ENCODE assay signal across 8 cellular contexts in the genomic region with DNA sequence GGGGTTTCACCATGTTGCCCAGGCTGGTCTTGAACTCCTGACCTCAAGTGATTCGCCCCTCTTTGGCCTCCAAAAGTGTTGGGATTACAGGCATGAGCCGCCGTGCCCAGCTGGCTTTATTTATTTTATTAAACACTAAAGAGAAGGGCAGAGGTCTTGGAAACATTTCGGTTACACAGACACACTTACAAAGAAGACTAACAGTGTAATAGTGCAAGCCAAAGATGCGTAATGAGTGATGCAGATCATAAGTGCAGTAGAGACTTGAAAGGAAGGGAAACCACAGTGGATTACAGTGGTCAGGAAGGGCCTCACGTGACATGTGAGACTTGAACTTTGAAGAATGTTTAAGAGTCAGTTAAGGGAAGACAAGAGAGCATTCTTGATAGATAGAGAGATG. TPM values are rescaled to one million over a fixed set of nuclear protein-coding genes. Genes with fewer than 3 reads are reported as not detected.
DNase-seq lines count a peak whose midpoint lies in the region; ATAC-seq and TF ChIP-seq lines count a peak whose summit lies in the region.

No MANE protein-coding gene starts in this region.

- ATAC-seq in GM19463 (IDR thresholded peaks at IDR 0.05; ENCODE audit: unreplicated experiment) (peak; percentile 82), memory B cell (ENCODE audit: low read depth) (peak; percentile 97), GM23338 (no peak)

- no peaks in the 10 kb centered on the region for H3K9me3 ChIP-seq in MG63
- H3K9me3 ChIP-seq in BE2C = no peaks in the 10 kb centered on the region

- H3K9me3 Mint-ChIP-seq in memory B cell (no peaks in the 10 kb centered on the region), GM23338 (peaks cover 3% of the 10 kb centered on the region; the same call in 1 of the 3 replicates)

- H3K4me3 ChIP-seq in MG63 (no peak overlapping the region), BE2C (ENCODE audit: low read depth, low read length) (no peak overlapping the region), GM23338 (no peak overlapping the region)

- H3K9me2 ChIP-seq in GM23338 (ENCODE audit: insufficient read depth) = no peaks in the 10 kb centered on the region

- no peak overlapping the region for H3K4me3 Mint-ChIP-seq in memory B cell
- H3K4me3 Mint-ChIP-seq in GM23338 = no peak overlapping the region

- H3K4me2 ChIP-seq in GM23338 = no peak overlapping the region

- no peaks in the 10 kb centered on the region for H3K36me3 Mint-ChIP-seq in memory B cell
- no peaks in the 10 kb centered on the region for H3K36me3 Mint-ChIP-seq in GM23338 (ENCODE audit: low read depth)

- H3K4me1 ChIP-seq in BE2C = no peaks in the 10 kb centered on the region
- H3K4me1 ChIP-seq in GM23338 (ENCODE audit: insufficient read depth) = no peaks in the 10 kb centered on the region

- TF ChIP-seq CTCF in BE2C (IDR thresholded peaks at IDR 0.05; ENCODE audit: low read depth, low read length) (no peak), GM13977 (IDR thresholded peaks at IDR 0.05; ENCODE audit: extremely low read depth, insufficient read depth, missing control alignments) (no peak), GM23338 (conservative IDR thresholded peaks at IDR 0.05; ENCODE audit: low read depth in 2 of 2) (no peak)

- H3K4me1 Mint-ChIP-seq in memory B cell (peaks cover 4% of the 10 kb centered on the region), GM23338 (no peaks in the 10 kb centered on the region)

- DNase-seq in A172 (ENCODE audit: low spot score) = peak; percentile 87
- peak; percentile 70 for DNase-seq in MG63
- peak; percentile 49 for DNase-seq in activated T-cell treated with anti-CD3 and anti-CD28 coated beads for 4 hours
- DNase-seq in memory B cell (ENCODE audit: low spot score in 2 of 2) = no peak
- DNase-seq in BE2C = no peak
- no peak for DNase-seq in GM13977 (ENCODE audit: low spot score)
- DNase-seq in GM23338 (ENCODE audit: low spot score) = no peak

- in situ Hi-C loops in GM13977 (cut with MboI; ENCODE audit: low pct_unique_long_range_greater_than_20kb, low sequenced_read_pairs, unreplicated experiment) = no loop called here

- H3K27me3 ChIP-seq in MG63 = no peaks in the 10 kb centered on the region
- no peaks in the 10 kb centered on the region for H3K27me3 ChIP-seq in BE2C
- no peaks in the 10 kb centered on the region for H3K27me3 ChIP-seq in GM23338 (ENCODE audit: insufficient read depth)

- no peak overlapping the region for H2AFZ ChIP-seq in GM23338

- no peaks in the 10 kb centered on the region for H3K79me2 ChIP-seq in GM23338 (replicated peaks; ENCODE audit: insufficient read depth)

- H3K27ac ChIP-seq in GM23338 (ENCODE audit: low read depth) = no peak overlapping the region

- H4K20me1 ChIP-seq in GM23338 (replicated peaks; ENCODE audit: insufficient read depth) = no peaks in the 10 kb centered on the region

- H3K27me3 Mint-ChIP-seq in memory B cell (no peaks in the 10 kb centered on the region), GM23338 (ENCODE audit: insufficient read depth, low read depth, poor library complexity) (peaks cover 2% of the 10 kb centered on the region)

- H3K27ac Mint-ChIP-seq in memory B cell (no peak overlapping the region), GM23338 (no peak overlapping the region)

- H3K36me3 ChIP-seq in MG63 = no peaks in the 10 kb centered on the region
- H3K36me3 ChIP-seq in BE2C = no peaks in the 10 kb centered on the region
- no peaks in the 10 kb centered on the region for H3K36me3 ChIP-seq in GM23338 (ENCODE audit: insufficient read depth)

- no peaks in the 10 kb centered on the region for H3F3A ChIP-seq in GM23338 (replicated peaks; ENCODE audit: low read depth)

TF ChIP-seq in GM23338, 12 proteins besides CTCF, POLR2A, EP300 and RAD21 (continues in another document):
- TF ChIP-seq CREB1 (CRISPR knock-in tag; IDR thresholded peaks at IDR 0.05; ENCODE audit: low read depth) = no peak
- no peak for TF ChIP-seq STAT1 (IDR thresholded peaks at IDR 0.05; ENCODE audit: unreplicated experiment)
- TF ChIP-seq EZH2 (IDR thresholded peaks at IDR 0.05; ENCODE audit: low read depth, unreplicated experiment) = no peak
- TF ChIP-seq, protein P1, sequence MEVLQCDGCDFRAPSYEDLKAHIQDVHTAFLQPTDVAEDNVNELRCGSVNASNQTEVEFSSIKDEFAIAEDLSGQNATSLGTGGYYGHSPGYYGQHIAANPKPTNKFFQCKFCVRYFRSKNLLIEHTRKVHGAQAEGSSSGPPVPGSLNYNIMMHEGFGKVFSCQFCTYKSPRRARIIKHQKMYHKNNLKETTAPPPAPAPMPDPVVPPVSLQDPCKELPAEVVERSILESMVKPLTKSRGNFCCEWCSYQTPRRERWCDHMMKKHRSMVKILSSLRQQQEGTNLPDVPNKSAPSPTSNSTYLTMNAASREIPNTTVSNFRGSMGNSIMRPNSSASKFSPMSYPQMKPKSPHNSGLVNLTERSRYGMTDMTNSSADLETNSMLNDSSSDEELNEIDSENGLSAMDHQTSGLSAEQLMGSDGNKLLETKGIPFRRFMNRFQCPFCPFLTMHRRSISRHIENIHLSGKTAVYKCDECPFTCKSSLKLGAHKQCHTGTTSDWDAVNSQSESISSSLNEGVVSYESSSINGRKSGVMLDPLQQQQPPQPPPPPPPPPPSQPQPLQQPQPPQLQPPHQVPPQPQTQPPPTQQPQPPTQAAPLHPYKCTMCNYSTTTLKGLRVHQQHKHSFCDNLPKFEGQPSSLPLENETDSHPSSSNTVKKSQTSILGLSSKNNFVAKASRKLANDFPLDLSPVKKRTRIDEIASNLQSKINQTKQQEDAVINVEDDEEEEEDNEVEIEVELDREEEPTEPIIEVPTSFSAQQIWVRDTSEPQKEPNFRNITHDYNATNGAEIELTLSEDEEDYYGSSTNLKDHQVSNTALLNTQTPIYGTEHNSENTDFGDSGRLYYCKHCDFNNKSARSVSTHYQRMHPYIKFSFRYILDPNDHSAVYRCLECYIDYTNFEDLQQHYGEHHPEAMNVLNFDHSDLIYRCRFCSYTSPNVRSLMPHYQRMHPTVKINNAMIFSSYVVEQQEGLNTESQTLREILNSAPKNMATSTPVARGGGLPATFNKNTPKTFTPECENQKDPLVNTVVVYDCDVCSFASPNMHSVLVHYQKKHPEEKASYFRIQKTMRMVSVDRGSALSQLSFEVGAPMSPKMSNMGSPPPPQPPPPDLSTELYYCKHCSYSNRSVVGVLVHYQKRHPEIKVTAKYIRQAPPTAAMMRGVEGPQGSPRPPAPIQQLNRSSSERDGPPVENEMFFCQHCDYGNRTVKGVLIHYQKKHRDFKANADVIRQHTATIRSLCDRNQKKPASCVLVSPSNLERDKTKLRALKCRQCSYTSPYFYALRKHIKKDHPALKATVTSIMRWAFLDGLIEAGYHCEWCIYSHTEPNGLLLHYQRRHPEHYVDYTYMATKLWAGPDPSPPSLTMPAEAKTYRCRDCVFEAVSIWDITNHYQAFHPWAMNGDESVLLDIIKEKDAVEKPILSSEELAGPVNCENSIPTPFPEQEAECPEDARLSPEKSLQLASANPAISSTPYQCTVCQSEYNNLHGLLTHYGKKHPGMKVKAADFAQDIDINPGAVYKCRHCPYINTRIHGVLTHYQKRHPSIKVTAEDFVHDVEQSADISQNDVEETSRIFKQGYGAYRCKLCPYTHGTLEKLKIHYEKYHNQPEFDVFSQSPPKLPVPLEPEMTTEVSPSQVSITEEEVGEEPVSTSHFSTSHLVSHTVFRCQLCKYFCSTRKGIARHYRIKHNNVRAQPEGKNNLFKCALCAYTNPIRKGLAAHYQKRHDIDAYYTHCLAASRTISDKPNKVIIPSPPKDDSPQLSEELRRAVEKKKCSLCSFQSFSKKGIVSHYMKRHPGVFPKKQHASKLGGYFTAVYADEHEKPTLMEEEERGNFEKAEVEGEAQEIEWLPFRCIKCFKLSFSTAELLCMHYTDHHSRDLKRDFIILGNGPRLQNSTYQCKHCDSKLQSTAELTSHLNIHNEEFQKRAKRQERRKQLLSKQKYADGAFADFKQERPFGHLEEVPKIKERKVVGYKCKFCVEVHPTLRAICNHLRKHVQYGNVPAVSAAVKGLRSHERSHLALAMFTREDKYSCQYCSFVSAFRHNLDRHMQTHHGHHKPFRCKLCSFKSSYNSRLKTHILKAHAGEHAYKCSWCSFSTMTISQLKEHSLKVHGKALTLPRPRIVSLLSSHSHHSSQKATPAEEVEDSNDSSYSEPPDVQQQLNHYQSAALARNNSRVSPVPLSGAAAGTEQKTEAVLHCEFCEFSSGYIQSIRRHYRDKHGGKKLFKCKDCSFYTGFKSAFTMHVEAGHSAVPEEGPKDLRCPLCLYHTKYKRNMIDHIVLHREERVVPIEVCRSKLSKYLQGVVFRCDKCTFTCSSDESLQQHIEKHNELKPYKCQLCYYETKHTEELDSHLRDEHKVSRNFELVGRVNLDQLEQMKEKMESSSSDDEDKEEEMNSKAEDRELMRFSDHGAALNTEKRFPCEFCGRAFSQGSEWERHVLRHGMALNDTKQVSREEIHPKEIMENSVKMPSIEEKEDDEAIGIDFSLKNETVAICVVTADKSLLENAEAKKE (CRISPR knock-in tag; IDR thresholded peaks at IDR 0.05) = no peak
- TF ChIP-seq, protein P2, sequence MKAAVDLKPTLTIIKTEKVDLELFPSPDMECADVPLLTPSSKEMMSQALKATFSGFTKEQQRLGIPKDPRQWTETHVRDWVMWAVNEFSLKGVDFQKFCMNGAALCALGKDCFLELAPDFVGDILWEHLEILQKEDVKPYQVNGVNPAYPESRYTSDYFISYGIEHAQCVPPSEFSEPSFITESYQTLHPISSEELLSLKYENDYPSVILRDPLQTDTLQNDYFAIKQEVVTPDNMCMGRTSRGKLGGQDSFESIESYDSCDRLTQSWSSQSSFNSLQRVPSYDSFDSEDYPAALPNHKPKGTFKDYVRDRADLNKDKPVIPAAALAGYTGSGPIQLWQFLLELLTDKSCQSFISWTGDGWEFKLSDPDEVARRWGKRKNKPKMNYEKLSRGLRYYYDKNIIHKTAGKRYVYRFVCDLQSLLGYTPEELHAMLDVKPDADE (IDR thresholded peaks at IDR 0.05) = no peak
- TF ChIP-seq EZH2phosphoT487 (IDR thresholded peaks at IDR 0.05; ENCODE audit: unreplicated experiment) = no peak
- no peak for TF ChIP-seq NANOG (IDR thresholded peaks at IDR 0.05; ENCODE audit: borderline replicate concordance)
- TF ChIP-seq JUNB (IDR thresholded peaks at IDR 0.05; ENCODE audit: unreplicated experiment) = no peak
- TF ChIP-seq ZNF114 (CRISPR knock-in tag; IDR thresholded peaks at IDR 0.05) = no peak

RNA-seq across cellular contexts. Expression of a gene that starts 33.9 kb away (rescaled TPM):
- total RNA-seq in A172 (2014; rRNA removed; shearing (Covaris generic)) = 38.9 and 43.3 TPM in 2 replicates
- total RNA-seq in MG63 (2014; rRNA removed; shearing (Covaris generic); ENCODE audit: low replicate concordance) = 18.4 and 57.2 TPM in 2 replicates
- 9.8 TPM for polyA plus RNA-seq in BE2C (2012; ENCODE audit: insufficient read depth, insufficient read length, low read depth)
- total RNA-seq in GM23338 (2014; rRNA removed; shearing (Covaris generic)) = 24.5 and 34.2 TPM in 2 replicates
- polyA plus RNA-seq in GM23338 (2016; fragmentation: Nextera tagmentation; extraction: Ambion mirVana) = 7.0 and 7.6 TPM in 2 replicates

RNA-seq across cellular contexts. Expression of a gene that starts 55.3 kb away (rescaled TPM):
- 0.96 and 4.9 TPM in 2 replicates for total RNA-seq in A172 (2014; rRNA removed; shearing (Covaris generic))
- total RNA-seq in MG63 (2014; rRNA removed; shearing (Covaris generic); ENCODE audit: low replicate concordance) = not detected in 2 replicates
- not detected for polyA plus RNA-seq in BE2C (2012; ENCODE audit: insufficient read depth, insufficient read length, low read depth)
- 0.07 and 0.70 TPM in 2 replicates for total RNA-seq in GM23338 (2014; rRNA removed; shearing (Covaris generic))
- 0.30 and 0.76 TPM in 2 replicates for polyA plus RNA-seq in GM23338 (2016; fragmentation: Nextera tagmentation; extraction: Ambion mirVana)

Comparison
In these comparisons a context has a peak if more than half of its experiments do, and no peak if none do; other contexts are left out.
1. DNase-seq: peak in A172 (single experiment), MG63 (single experiment) and activated T-cell treated with anti-CD3 and anti-CD28 coated beads for 4 hours (single experiment); none in memory B cell (0 of 2), BE2C (single experiment), GM13977 (single experiment) and GM23338 (single experiment).